Comparison of ENCODE assay signal across 27 cellular contexts in the genomic region with DNA sequence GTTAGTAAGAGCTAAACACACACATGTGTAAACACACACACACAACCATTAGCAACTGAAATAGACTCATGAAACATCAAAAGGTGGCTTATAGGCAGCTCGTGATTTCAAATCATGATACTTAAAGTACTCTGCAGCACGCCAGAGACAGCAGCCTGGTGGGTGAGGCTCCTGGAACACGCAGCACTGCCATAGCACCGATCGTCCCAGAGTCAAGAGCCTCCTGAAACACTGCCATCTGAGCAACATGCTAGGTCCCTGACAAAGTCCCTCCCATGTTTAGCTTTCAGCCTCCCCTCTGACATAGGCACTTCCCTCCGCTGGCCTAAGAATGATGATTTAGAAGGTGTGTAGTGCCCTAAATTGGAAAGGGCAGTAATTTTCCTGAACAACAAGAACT. TPM values are rescaled to one million over a fixed set of nuclear protein-coding genes. Genes with fewer than 3 reads are reported as not detected.
A peak's percentile ranks its signal among the peaks of the same experiment; 100 is the strongest.
DNase-seq lines count a peak whose midpoint lies in the region; ATAC-seq, FAIRE-seq and TF ChIP-seq lines count a peak whose summit lies in the region.
"Had no signal": no experiment of that assay in that cellular context is flagged by ENCODE, and none has a peak within 500 bp of the region (broad histone marks: within the 10 kb centered on the region; RNA-seq: fewer than 3 reads in every experiment).

No MANE protein-coding gene starts in this region.

- H3K4me2 ChIP-seq in smooth muscle cell: peak overlapping the region; percentile 27
- H3K4me2 ChIP-seq: GM23338, PC-9 had no signal

- H2AFZ ChIP-seq in smooth muscle cell (ENCODE audit: low read depth): no peak overlapping the region
- H2AFZ ChIP-seq: GM23338, PC-9 had no signal

- ATAC-seq in GM19397 (IDR thresholded peaks at IDR 0.05; ENCODE audit: unreplicated experiment): no peak
- ATAC-seq: GM23338 had no signal

- TF ChIP-seq CTCF in left ventricle myocardium inferior (IDR thresholded peaks at IDR 0.05; ENCODE audit: borderline replicate concordance) (no peak), smooth muscle cell (IDR thresholded peaks at IDR 0.05; ENCODE audit: borderline replicate concordance, insufficient read depth, poor library complexity, severe bottlenecking) (no peak)

- peaks cover 7% of the 10 kb centered on the region for H3F3A ChIP-seq in smooth muscle cell (ENCODE audit: low read depth)

- 52% methylated on average over 6 of the region's 6 CpGs for WGBS in smooth muscle cell (ENCODE audit: low lambda C conversion rate)

- H3K9me3 ChIP-seq in left ventricle myocardium inferior (replicated peaks) (no peaks in the 10 kb centered on the region), smooth muscle cell (replicated peaks; ENCODE audit: low read depth) (no peaks in the 10 kb centered on the region)
- H3K9me3 ChIP-seq: BE2C had no signal

- no peak for FAIRE-seq in HTR-8/SVneo (lab: Jason Lieb, UNC)
- FAIRE-seq: GM18507 had no signal

- H3K4me3 ChIP-seq in left ventricle myocardium inferior (no peak overlapping the region), smooth muscle cell (no peak overlapping the region)
- H3K4me3 ChIP-seq: GM23338, PC-9 had no signal

- no peaks in the 10 kb centered on the region for H3K27me3 ChIP-seq in left ventricle myocardium inferior (ENCODE audit: low read depth)
- no peaks in the 10 kb centered on the region for H3K27me3 ChIP-seq in smooth muscle cell (ENCODE audit: low read depth)
- H3K27me3 ChIP-seq: BE2C had no signal

- H3K4me1 ChIP-seq in left ventricle myocardium inferior: peaks cover 16% of the 10 kb centered on the region
- no peaks in the 10 kb centered on the region for H3K4me1 ChIP-seq in smooth muscle cell (ENCODE audit: low read depth)

- peak overlapping the region; percentile 6 for H3K9ac ChIP-seq in smooth muscle cell (ENCODE audit: low read depth)

- H3K36me3 ChIP-seq in left ventricle myocardium inferior (no peaks in the 10 kb centered on the region), smooth muscle cell (ENCODE audit: low read depth) (no peaks in the 10 kb centered on the region)
- H3K36me3 ChIP-seq: BE2C had no signal

- peak overlapping the region; percentile 13 for H3K27ac ChIP-seq in left ventricle myocardium inferior (replicated peaks)
- H3K27ac ChIP-seq in smooth muscle cell (ENCODE audit: low read depth): peak overlapping the region; percentile 47
- H3K27ac ChIP-seq: 22Rv1, PC-9 had no signal

- no peaks in the 10 kb centered on the region for H4K20me1 ChIP-seq in smooth muscle cell (ENCODE audit: low read depth)

- intact Hi-C loops in left ventricle myocardium inferior (cut with micrococcal nuclease): no loop called here

- DNase-seq in NCI-H2227 treated with DMSO at 0.1 percent for 48 hours (lab: John Stamatoyannopoulos, UW) (peak; percentile 22), NCI-H2227 (lab: John Stamatoyannopoulos, UW; ENCODE audit: unreplicated experiment) (no peak), Ammon's horn (ENCODE audit: low spot score) (peak; percentile 31), left ventricle myocardium inferior (peak; percentile 27), smooth muscle cell (lab: John Stamatoyannopoulos, UW; ENCODE audit: unreplicated experiment) (no peak), HTR-8/SVneo (ENCODE audit: insufficient read length, low spot score) (no peak)
- DNase-seq: BE2C; H9; KBM-7; MV-4-11; NCI-H1105; NCI-H1436 treated with DMSO at 0.1 percent for 48 hours; NCI-H2029; NCI-H226; NCI-H510A; NCI-H69; NK-92 treated with Interleukin-12 subunit alpha and Interleukin-12 subunit beta, amount 100 ng/mL, for 24 hours; PC-9; SHP77 had no signal

- H3K79me2 ChIP-seq in smooth muscle cell (ENCODE audit: low read depth): no peaks in the 10 kb centered on the region

RNA-seq across cellular contexts. Expression of a gene that starts 14.0 kb away (rescaled TPM):
- total RNA-seq in left ventricle myocardium inferior (45.6 TPM), smooth muscle cell (3.1 and 7.7 TPM in 2 replicates)
- 13.1 and 13.4 TPM in 2 replicates for polyA plus RNA-seq in smooth muscle cell
- total RNA-seq: GM23338, H9, HT1080, LHCN-M2, PC-9, SK-MEL-5 had no signal
- polyA plus RNA-seq: CD14-positive monocyte, GM23338 had no signal

Comparison
In these comparisons a context has a peak if more than half of its experiments do, and no peak if none do; other contexts are left out.
1. DNase-seq: peak in NCI-H2227 treated with DMSO at 0.1 percent for 48 hours (single experiment), Ammon's horn (single experiment) and left ventricle myocardium inferior (single experiment); none in NCI-H2227 (single experiment), smooth muscle cell (single experiment) and HTR-8/SVneo (single experiment).